Comparison of ENCODE assay signal across 13 cellular contexts in the genomic region with DNA sequence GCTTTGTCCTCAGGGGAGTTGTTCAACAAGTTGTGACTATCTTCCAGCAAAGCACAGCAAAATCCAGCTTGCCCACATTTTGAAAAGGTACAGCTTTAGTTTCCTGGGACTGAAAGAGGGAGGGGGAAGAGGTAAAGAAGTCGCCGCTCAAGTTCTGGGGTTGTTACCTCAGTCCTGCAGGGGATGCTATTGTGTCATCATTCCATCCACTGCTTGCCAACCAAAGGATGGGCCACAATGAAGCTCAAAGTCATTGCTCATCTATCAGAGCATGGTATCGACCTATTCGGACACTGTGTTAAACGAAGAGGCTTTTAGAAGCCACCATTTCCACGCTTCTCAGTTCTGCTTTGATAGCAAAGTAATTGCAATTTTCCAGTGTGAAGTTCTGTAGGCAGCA. TPM values are rescaled to one million over a fixed set of nuclear protein-coding genes. Genes with fewer than 3 reads are reported as not detected.
DNase-seq lines count a peak whose midpoint lies in the region; ATAC-seq and TF ChIP-seq lines count a peak whose summit lies in the region.
"Had no signal": no experiment of that assay in that cellular context is flagged by ENCODE, and none has a peak within 500 bp of the region (broad histone marks: within the 10 kb centered on the region; RNA-seq: fewer than 3 reads in every experiment).

No MANE protein-coding gene starts in this region.

- no peak overlapping the region for H2AFZ ChIP-seq in osteoblast (ENCODE audit: low read length)

- DNase-seq in NCI-H1417 (lab: John Stamatoyannopoulos, UW) (peak in 2 of 3 experiments; percentile 5 to 9), NCI-H1417 treated with DMSO at 0.1 percent for 48 hours (lab: John Stamatoyannopoulos, UW) (no peak), NAMALWA (ENCODE audit: low spot score) (peak; percentile 47), choroid plexus epithelial cell (ENCODE audit: low read depth) (no peak), osteoblast (ENCODE audit: insufficient read length, low spot score, missing footprints) (no peak), Kasumi-1 (lab: John Stamatoyannopoulos, UW) (no peak)
- DNase-seq: activated CD4-positive, CD25-positive, alpha-beta regulatory T cell treated with anti-CD3 and anti-CD28 coated beads, Interleukin-2, amount 50 U/mL, for 72 hours; activated naive CD8-positive, alpha-beta T cell treated with anti-CD3 and anti-CD28 coated beads for 36 hours; midbrain; stimulated activated CD4-positive, alpha-beta T cell treated with anti-CD3 and anti-CD28 coated beads, Interleukin-1b, Interleukin-23, amount 100 ng/mL, for 48 hours had no signal

- no peaks in the 10 kb centered on the region for H3K36me3 ChIP-seq in osteoblast (ENCODE audit: insufficient read depth, low read length)
- H3K36me3 ChIP-seq: esophagus muscularis mucosa had no signal

- no peak overlapping the region for H3K27ac ChIP-seq in osteoblast (ENCODE audit: low read depth, low read length)
- H3K27ac ChIP-seq: esophagus muscularis mucosa had no signal

- H3K4me3 ChIP-seq in choroid plexus epithelial cell (ENCODE audit: low read depth, low read length) (no peak overlapping the region), osteoblast (ENCODE audit: insufficient read depth, low read length) (no peak overlapping the region)
- H3K4me3 ChIP-seq: esophagus muscularis mucosa had no signal

- H3K4me1 ChIP-seq in osteoblast (ENCODE audit: insufficient read depth, low read length), result no peaks in the 10 kb centered on the region
- H3K4me1 ChIP-seq: esophagus muscularis mucosa had no signal

- H3K4me2 ChIP-seq in osteoblast (ENCODE audit: insufficient read depth, low read length), result no peak overlapping the region

- TF ChIP-seq CTCF in choroid plexus epithelial cell (conservative IDR thresholded peaks at IDR 0.05; ENCODE audit: low read depth, low read length), result peak; percentile 15
- peak; percentile 24 for TF ChIP-seq CTCF in osteoblast (IDR thresholded peaks at IDR 0.05; ENCODE audit: extremely low read depth, low read depth, low read length)

- no peaks in the 10 kb centered on the region for H3K27me3 ChIP-seq in osteoblast (ENCODE audit: insufficient read depth, low read length)
- H3K27me3 ChIP-seq: esophagus muscularis mucosa had no signal

- H3K79me2 ChIP-seq in osteoblast (ENCODE audit: insufficient read depth, low read length), result no peaks in the 10 kb centered on the region

- no peaks in the 10 kb centered on the region for H3K9me3 ChIP-seq in osteoblast (ENCODE audit: low read depth, low read length)
- H3K9me3 ChIP-seq: esophagus muscularis mucosa had no signal

- H4K20me1 ChIP-seq in osteoblast (ENCODE audit: insufficient read depth, low read length), result no peaks in the 10 kb centered on the region

- ATAC-seq in GM21528 (IDR thresholded peaks at IDR 0.05; ENCODE audit: low FRiP score, unreplicated experiment) (no peak), HG02840 (IDR thresholded peaks at IDR 0.05; ENCODE audit: low FRiP score, unreplicated experiment) (no peak)

RNA-seq across cellular contexts. Expression of a gene that starts 34.3 kb away (rescaled TPM):
- total RNA-seq in osteoblast, result not detected in 2 replicates
- total RNA-seq: activated naive CD8-positive, alpha-beta T cell treated with anti-CD3 and anti-CD28 coated beads for 36 hours had no signal

Comparison
In these comparisons a context has a peak if more than half of its experiments do, and no peak if none do; other contexts are left out.
1. DNase-seq: peak in NCI-H1417 (2 of 3) and NAMALWA (single experiment); none in NCI-H1417 treated with DMSO at 0.1 percent for 48 hours (single experiment), choroid plexus epithelial cell (single experiment), osteoblast (single experiment) and Kasumi-1 (0 of 2).